Comparison of ENCODE assay signal across 8 cellular contexts in the genomic region with DNA sequence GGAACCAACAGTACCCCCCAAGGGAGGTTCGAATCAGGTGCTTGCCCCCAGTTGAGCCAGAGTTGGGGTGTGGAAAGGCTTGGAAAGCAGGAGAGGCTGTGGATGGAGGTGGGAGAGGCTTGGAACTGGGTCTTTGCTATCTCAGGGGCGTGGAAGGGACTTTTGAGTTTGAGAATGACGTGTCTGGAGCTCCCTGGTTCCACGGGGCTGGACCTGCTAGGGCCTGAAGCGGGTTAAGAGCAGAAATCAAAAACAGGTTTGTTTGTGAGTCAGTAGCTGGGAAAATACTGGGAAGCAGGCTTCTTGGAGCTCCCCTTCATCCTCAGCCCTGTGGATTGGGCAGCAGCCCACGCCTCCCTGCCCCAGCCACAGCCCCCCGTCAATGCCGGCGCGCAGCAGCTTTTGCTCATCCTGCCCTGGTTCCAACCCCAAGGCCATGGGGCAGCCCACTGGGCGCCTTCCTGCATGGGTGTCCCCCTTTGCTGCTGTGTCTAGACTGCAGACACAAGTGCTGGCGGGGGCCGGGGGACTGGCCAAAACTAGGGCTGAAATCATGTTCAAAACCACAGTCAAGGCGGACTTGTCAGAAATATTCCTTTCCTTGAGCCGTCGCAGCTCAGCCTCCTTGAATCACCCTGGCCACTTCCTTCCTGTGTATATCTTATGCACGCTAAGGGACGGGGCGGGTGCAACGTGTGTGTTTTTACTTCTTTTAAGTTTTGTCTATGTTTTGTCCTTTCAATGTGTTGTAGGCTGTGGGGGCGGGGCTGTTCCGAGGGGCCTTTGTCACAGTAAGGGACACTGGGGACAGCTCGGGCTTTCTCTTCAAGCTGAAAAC.
DNase-seq lines count a peak whose midpoint lies in the region; ATAC-seq and TF ChIP-seq lines count a peak whose summit lies in the region.

No MANE protein-coding gene starts in this region.

- H3K23ac ChIP-seq in IMR-90 (ENCODE audit: low read depth, low read length), result peak overlapping the region; percentile 85

- peak overlapping the region; percentile 45 for H3K18ac ChIP-seq in IMR-90 (ENCODE audit: low read depth, low read length)

- no peaks in the 10 kb centered on the region for H4K20me1 ChIP-seq in IMR-90 (ENCODE audit: insufficient read depth, low read length)

- intact Hi-C loops in IMR-90 (cut with micrococcal nuclease), result loop anchor here (1.0 to 2.0 kb wide), 2 partner anchors 68 to 108 kb away; partner anchors contain the start of gene KLF13
- intact Hi-C loops in tibial artery (cut with DNase I; ENCODE audit: low total_unique reads), result loop anchor here (5.0 to 10.0 kb wide), 4 partner anchors 53 to 232 kb away; no protein-coding TSS in a partner anchor

- peak overlapping the region; percentile 31 for H3K9ac ChIP-seq in IMR-90 (ENCODE audit: low read depth, low read length)

- H3K4me3 ChIP-seq in AG10803 (ENCODE audit: low read length) (peak overlapping the region; percentile 34), IMR-90 (ENCODE audit: insufficient read depth, low read depth, low read length) (no peak overlapping the region), tibial artery (peak overlapping the region in 1 of 2 donors; percentile 19)

- H3K4me1 ChIP-seq in IMR-90 (ENCODE audit: control insufficient read depth, insufficient read depth, low read length) (peaks cover 14% of the 10 kb centered on the region), tibial artery (peaks cover 0 to 19% (median 12%) of the 10 kb centered on the region in 4 donors)

- H2BK20ac ChIP-seq in IMR-90 (ENCODE audit: low read depth, low read length), result peak overlapping the region; percentile 89

- peak overlapping the region; percentile 81 for H4K91ac ChIP-seq in IMR-90 (ENCODE audit: insufficient read depth, low read depth, low read length)

- H3K4me1 Mint-ChIP-seq in osteocyte (ENCODE audit: unreplicated experiment), result peaks cover 23% of the 10 kb centered on the region

- H2AK9ac ChIP-seq in IMR-90 (replicated peaks; ENCODE audit: low read depth, low read length, poor library complexity), result peak overlapping the region; percentile 76

- CTCF ChIA-PET in IMR-90 (lab: Yijun Ruan, JAX), result interaction anchor here (0.6 to 2.2 kb wide), 15 partner anchors 20 to 575 kb away, joined by 3 to 6 read pairs (median 4); partner anchors contain the start of gene KLF13

- WGBS in IMR-90 (ENCODE audit: extremely low coverage in 2 of 2, insufficient read length in 1 of 2), 2 experiments, result 13% methylated on average over 11 of the region's 23 CpGs; no CpG with 5 or more reads in 1 of the 2 experiments

- peak overlapping the region; percentile 76 for H3K14ac ChIP-seq in IMR-90 (replicated peaks; ENCODE audit: low read depth, low read length)

- POLR2A ChIA-PET in IMR-90 (lab: Charles Lee; ENCODE audit: unreplicated experiment), result interaction anchor here (0.8 kb wide), 1 partner anchor 22 kb away, joined by 7 read pairs; no protein-coding TSS in a partner anchor

- DNase-seq in AG10803 (ENCODE audit: low read depth) (peak; percentile 92), GM20000 (ENCODE audit: low spot score) (peak; percentile 74), IMR-90 (peak; percentile 93), osteocyte (ENCODE audit: extremely low spot score, unreplicated experiment) (no peak), tibial artery (peak in 1 of 2 donors; percentile 70), DMS 273 (lab: John Stamatoyannopoulos, UW; ENCODE audit: unreplicated experiment) (no peak)
- DNase-seq in activated CD4-positive, alpha-beta T cell treated with anti-CD3 and anti-CD28 coated beads, Interleukin-2, amount 50 U/mL, for 24 hours (ENCODE audit: low read depth in 1 of 2, low spot score in 1 of 2), result peak; percentile 66 to 79
- peak; percentile 67 for DNase-seq in effector CD4-positive, alpha-beta T cell

- no TSS peak for BruUV-seq in IMR-90 (replicated peaks; lab: Mats Ljungman, UMichigan)

- peak overlapping the region; percentile 86 for H2AFZ ChIP-seq in IMR-90 (replicated peaks; ENCODE audit: low read length, poor library complexity)

- no peak for TF ChIP-seq CTCF in AG10803 (conservative IDR thresholded peaks at IDR 0.05; ENCODE audit: low read length)
- no peak for TF ChIP-seq CTCF in GM20000 (IDR thresholded peaks at IDR 0.05; ENCODE audit: extremely low read depth, missing control alignments)
- no peak for TF ChIP-seq CTCF in IMR-90 (conservative IDR thresholded peaks at IDR 0.05; ENCODE audit: low read depth, low read length)
- no peak for TF ChIP-seq CTCF in osteocyte (IDR thresholded peaks at IDR 0.05)
- TF ChIP-seq CTCF in tibial artery (IDR thresholded peaks at IDR 0.05), result no peak

- in situ Hi-C loops in IMR-90 (cut with MboI; ENCODE audit: low sequenced_read_pairs), result loop anchor here (5.0 kb wide), 1 partner anchor 32 kb away; no protein-coding TSS in a partner anchor

- no peak for TF ChIP-seq RAD21 in IMR-90 (IDR thresholded peaks at IDR 0.05; ENCODE audit: low read length)

- H3K27ac ChIP-seq in IMR-90 (ENCODE audit: insufficient read depth, low read length), result peak overlapping the region; percentile 72
- H3K27ac ChIP-seq in tibial artery, result peak overlapping the region; percentile 50 to 57

- peak overlapping the region; percentile 94 for H3K4ac ChIP-seq in IMR-90 (ENCODE audit: low read depth, low read length)

- H3K27me3 Mint-ChIP-seq in osteocyte (ENCODE audit: unreplicated experiment), result no peaks in the 10 kb centered on the region

- peak overlapping the region; percentile 80 for H3K27ac Mint-ChIP-seq in osteocyte (ENCODE audit: unreplicated experiment)

- dilution Hi-C loops in IMR-90 (cut with HindIII; ENCODE audit: low sequenced_read_pairs, unreplicated experiment), result no loop called here

- peak overlapping the region; percentile 87; the same call in 2 of the 3 replicates for H2BK15ac ChIP-seq in IMR-90 (ENCODE audit: low read depth, low read length)

- no peaks in the 10 kb centered on the region for H3K36me3 ChIP-seq in IMR-90 (ENCODE audit: control insufficient read depth, insufficient read depth, low read length)
- H3K36me3 ChIP-seq in tibial artery, result no peaks in the 10 kb centered on the region

- H3K56ac ChIP-seq in IMR-90 (ENCODE audit: extremely low read depth, insufficient read depth, low read length), result peak overlapping the region; percentile 67; the same call in 1 of the 2 replicates

- H2BK5ac ChIP-seq in IMR-90 (ENCODE audit: low read depth, low read length, poor library complexity, severe bottlenecking), result peak overlapping the region; percentile 76

- ATAC-seq in IMR-90 (ENCODE audit: low read depth), result peak; percentile 83

- H3K9me3 Mint-ChIP-seq in osteocyte (ENCODE audit: unreplicated experiment), result no peaks in the 10 kb centered on the region

- H4K8ac ChIP-seq in IMR-90 (ENCODE audit: low read depth in 2 of 2, low read length in 2 of 2), result peak overlapping the region; percentile 39 to 83

- peak overlapping the region; percentile 91 for H2BK120ac ChIP-seq in IMR-90 (ENCODE audit: low read depth, low read length)

- H4K5ac ChIP-seq in IMR-90 (ENCODE audit: low read depth, low read length), result peak overlapping the region; percentile 60

- TF ChIP-seq POLR2A in IMR-90 (IDR thresholded peaks at IDR 0.05; ENCODE audit: low read depth, low read length), result no peak; the same call in 1 of the 2 replicates

- H3K4me3 Mint-ChIP-seq in osteocyte (ENCODE audit: unreplicated experiment), result peak overlapping the region; percentile 0

- peaks cover 13% of the 10 kb centered on the region for H3K9me1 ChIP-seq in IMR-90 (ENCODE audit: insufficient read depth, low read length)

- H3K9me3 ChIP-seq in IMR-90 (ENCODE audit: control insufficient read depth, insufficient read depth, low read length), result no peaks in the 10 kb centered on the region
- H3K9me3 ChIP-seq in tibial artery, result no peaks in the 10 kb centered on the region

- H2AK5ac ChIP-seq in IMR-90 (ENCODE audit: low read depth, low read length), result peak overlapping the region; percentile 92

- H3K79me1 ChIP-seq in IMR-90 (ENCODE audit: low read depth in 1 of 2, low read length in 2 of 2), result no peaks in the 10 kb centered on the region

- H3K36me3 Mint-ChIP-seq in osteocyte (ENCODE audit: unreplicated experiment), result no peaks in the 10 kb centered on the region

- H3K27me3 ChIP-seq in IMR-90 (ENCODE audit: control insufficient read depth, insufficient read depth, low read length), result no peaks in the 10 kb centered on the region
- H3K27me3 ChIP-seq in tibial artery, result no peaks in the 10 kb centered on the region

- peak overlapping the region; percentile 54 for H3K4me2 ChIP-seq in IMR-90 (ENCODE audit: low read depth, low read length)

TF ChIP-seq in IMR-90, 13 proteins besides CTCF, POLR2A, EP300 and RAD21 (continues in another document):
- TF ChIP-seq CEBPB (IDR thresholded peaks at IDR 0.05; ENCODE audit: low read depth, low read length), result peak; percentile 13; the same call in 1 of the 2 replicates
- peak; percentile 59 for TF ChIP-seq FOS (IDR thresholded peaks at IDR 0.05; ENCODE audit: low read depth, low read length)
- TF ChIP-seq RCOR1 (IDR thresholded peaks at IDR 0.05; ENCODE audit: insufficient replicate concordance, low read length), result no peak
- peak; percentile 19; the same call in 1 of the 2 replicates for TF ChIP-seq MXI1 (IDR thresholded peaks at IDR 0.05; ENCODE audit: borderline replicate concordance, low read depth, low read length)
- TF ChIP-seq MAFK (IDR thresholded peaks at IDR 0.05; ENCODE audit: low read depth, low read length), result no peak
- TF ChIP-seq NFE2L2 (IDR thresholded peaks at IDR 0.05; ENCODE audit: low read depth, low read length), result no peak
- no peak for TF ChIP-seq ELK1 (IDR thresholded peaks at IDR 0.05; ENCODE audit: borderline replicate concordance, low read depth, low read length)
- TF ChIP-seq BHLHE40 (IDR thresholded peaks at IDR 0.05; ENCODE audit: low read depth, low read length), result peak; percentile 47
- no peak for TF ChIP-seq CHD1 (IDR thresholded peaks at IDR 0.05; ENCODE audit: low read depth, low read length)
- TF ChIP-seq RFX5 (IDR thresholded peaks at IDR 0.05; ENCODE audit: low read depth, low read length), result no peak
- no peak for TF ChIP-seq SMC3 (IDR thresholded peaks at IDR 0.05; ENCODE audit: low read depth, low read length)

Comparison
In these comparisons a context has a peak if more than half of its experiments do, and no peak if none do; other contexts are left out.
1. DNase-seq: peak in AG10803 (single experiment), GM20000 (single experiment), IMR-90 (single experiment), activated CD4-positive, alpha-beta T cell treated with anti-CD3 and anti-CD28 coated beads, Interleukin-2, amount 50 U/mL, for 24 hours (2 of 2) and effector CD4-positive, alpha-beta T cell (single experiment); none in osteocyte (single experiment) and DMS 273 (single experiment).